ENCODE assay signal across 8 cellular contexts in the genomic region with DNA sequence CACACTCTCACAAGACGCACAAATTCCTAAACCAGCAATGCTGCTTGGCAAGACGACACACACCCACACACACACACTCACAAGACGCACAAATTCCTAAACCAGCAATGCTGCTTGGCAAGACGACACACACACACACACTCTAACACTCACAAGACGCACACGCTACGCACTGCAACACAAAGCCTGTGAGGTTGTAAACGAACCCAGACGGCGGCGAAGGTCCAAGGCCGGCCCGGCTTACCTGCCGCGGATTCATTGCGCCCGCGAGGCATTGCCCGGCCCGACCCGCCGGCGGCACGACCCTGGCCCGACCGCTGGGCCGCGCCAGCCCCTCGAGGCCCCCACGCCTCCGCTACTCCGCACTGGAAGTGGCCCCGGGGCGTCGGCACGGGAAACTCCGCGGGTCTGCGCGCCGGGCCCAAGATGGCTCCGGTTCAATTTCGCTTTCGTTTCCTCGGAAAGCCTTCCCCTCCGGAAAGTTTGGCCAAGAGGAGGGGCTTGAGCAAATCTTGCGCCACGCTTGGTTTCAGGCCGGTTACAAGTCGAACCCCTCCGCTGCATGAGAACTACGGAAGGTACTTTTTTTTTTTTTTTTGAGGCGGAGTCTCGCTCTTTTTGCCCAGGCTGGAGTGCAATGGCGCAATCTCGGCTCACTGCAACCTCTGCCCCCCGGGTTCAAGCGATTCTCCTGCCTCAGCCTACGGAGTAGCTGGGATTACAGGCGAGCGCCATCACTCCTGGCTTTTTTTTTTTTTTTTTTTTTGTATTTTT.
A peak's percentile ranks its signal among the peaks of the same experiment; 100 is the strongest.
DNase-seq lines count a peak whose midpoint lies in the region; FAIRE-seq and TF ChIP-seq lines count a peak whose summit lies in the region.

A gene with protein sequence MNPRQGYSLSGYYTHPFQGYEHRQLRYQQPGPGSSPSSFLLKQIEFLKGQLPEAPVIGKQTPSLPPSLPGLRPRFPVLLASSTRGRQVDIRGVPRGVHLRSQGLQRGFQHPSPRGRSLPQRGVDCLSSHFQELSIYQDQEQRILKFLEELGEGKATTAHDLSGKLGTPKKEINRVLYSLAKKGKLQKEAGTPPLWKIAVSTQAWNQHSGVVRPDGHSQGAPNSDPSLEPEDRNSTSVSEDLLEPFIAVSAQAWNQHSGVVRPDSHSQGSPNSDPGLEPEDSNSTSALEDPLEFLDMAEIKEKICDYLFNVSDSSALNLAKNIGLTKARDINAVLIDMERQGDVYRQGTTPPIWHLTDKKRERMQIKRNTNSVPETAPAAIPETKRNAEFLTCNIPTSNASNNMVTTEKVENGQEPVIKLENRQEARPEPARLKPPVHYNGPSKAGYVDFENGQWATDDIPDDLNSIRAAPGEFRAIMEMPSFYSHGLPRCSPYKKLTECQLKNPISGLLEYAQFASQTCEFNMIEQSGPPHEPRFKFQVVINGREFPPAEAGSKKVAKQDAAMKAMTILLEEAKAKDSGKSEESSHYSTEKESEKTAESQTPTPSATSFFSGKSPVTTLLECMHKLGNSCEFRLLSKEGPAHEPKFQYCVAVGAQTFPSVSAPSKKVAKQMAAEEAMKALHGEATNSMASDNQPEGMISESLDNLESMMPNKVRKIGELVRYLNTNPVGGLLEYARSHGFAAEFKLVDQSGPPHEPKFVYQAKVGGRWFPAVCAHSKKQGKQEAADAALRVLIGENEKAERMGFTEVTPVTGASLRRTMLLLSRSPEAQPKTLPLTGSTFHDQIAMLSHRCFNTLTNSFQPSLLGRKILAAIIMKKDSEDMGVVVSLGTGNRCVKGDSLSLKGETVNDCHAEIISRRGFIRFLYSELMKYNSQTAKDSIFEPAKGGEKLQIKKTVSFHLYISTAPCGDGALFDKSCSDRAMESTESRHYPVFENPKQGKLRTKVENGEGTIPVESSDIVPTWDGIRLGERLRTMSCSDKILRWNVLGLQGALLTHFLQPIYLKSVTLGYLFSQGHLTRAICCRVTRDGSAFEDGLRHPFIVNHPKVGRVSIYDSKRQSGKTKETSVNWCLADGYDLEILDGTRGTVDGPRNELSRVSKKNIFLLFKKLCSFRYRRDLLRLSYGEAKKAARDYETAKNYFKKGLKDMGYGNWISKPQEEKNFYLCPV (minus strand): TSS at position 439 of the 774 bp plus-strand sequence. CDS start 180 bp downstream, at position 259.

- FAIRE-seq in HTR-8/SVneo (lab: Jason Lieb, UNC), result peak; percentile 16

- peak within 1 kb of the TSS; percentile 89 to 96 for H3K9ac ChIP-seq in mucosa of rectum (ENCODE audit: low read depth in 1 of 2, low read length in 2 of 2)

- peak within 1 kb of the TSS; percentile 86 for H3K27ac ChIP-seq in epithelial cell of prostate
- H3K27ac ChIP-seq in mucosa of rectum (ENCODE audit: low read depth in 2 of 2, low read length in 2 of 2), result peak within 1 kb of the TSS; percentile 96

- peak within 1 kb of the TSS; percentile 94 to 98 for H3K4me3 ChIP-seq in mucosa of rectum (ENCODE audit: low read length in 2 of 2)

- no peaks in the 10 kb centered on the region for H3K27me3 ChIP-seq in mucosa of rectum (ENCODE audit: control insufficient read depth in 2 of 2, insufficient read depth in 2 of 2, low read length in 2 of 2)

- DNase-seq in CMK (ENCODE audit: low read depth) (peak; percentile 82), GM20000 (ENCODE audit: low spot score) (peak; percentile 92), HTR-8/SVneo (ENCODE audit: insufficient read length, low spot score) (peak; percentile 81), OCI-M1 (lab: John Stamatoyannopoulos, UW) (peak; percentile 98), activated T-cell treated with anti-CD3 and anti-CD28 coated beads for 24 hours (ENCODE audit: low read depth) (peak; percentile 89), epithelial cell of prostate (ENCODE audit: low read depth, low spot score) (peak; percentile 94)
- DNase-seq in stimulated activated CD8-positive, alpha-beta memory T cell treated with anti-CD3 and anti-CD28 coated beads, Interleukin-4, amount 100 ng/mL, for 4 hours (ENCODE audit: low read depth in 2 of 2, low spot score in 1 of 2), result peak; percentile 84 to 86

- H3K36me3 ChIP-seq in mucosa of rectum (ENCODE audit: control insufficient read depth in 2 of 2, insufficient read depth in 2 of 2, low read length in 2 of 2), result peaks cover 0 to 4% of the 10 kb centered on the region in 2 donors

- peaks cover 10 to 17% of the 10 kb centered on the region in 2 donors for H3K4me1 ChIP-seq in mucosa of rectum (ENCODE audit: control insufficient read depth in 2 of 2, insufficient read depth in 2 of 2, low read length in 2 of 2)

- H3K9me3 ChIP-seq in mucosa of rectum (ENCODE audit: control insufficient read depth in 2 of 2, low read length in 2 of 2), result no peaks in the 10 kb centered on the region

- TF ChIP-seq CTCF in GM20000 (IDR thresholded peaks at IDR 0.05; ENCODE audit: extremely low read depth, missing control alignments), result no peak

Comparison
In these comparisons a context has a peak if more than half of its experiments do, and no peak if none do; other contexts are left out.
1. Peak in every context shown above with its lines: DNase-seq, H3K4me3 ChIP-seq and H3K27ac ChIP-seq.